ENCODE assay signal across 8 cellular contexts in genomic region chr16:84062734-84063640, GRCh38. TPM values are rescaled to one million over a fixed set of nuclear protein-coding genes. Genes with fewer than 3 reads are reported as not detected.
DNase-seq lines count a peak whose midpoint lies in the region; ATAC-seq, FAIRE-seq and TF ChIP-seq lines count a peak whose summit lies in the region.

No MANE protein-coding gene starts in this region.

- H3K4me1 Mint-ChIP-seq in activated CD4-positive, alpha-beta memory T cell treated with anti-CD3 and anti-CD28 coated beads, Interleukin-2, amount 10 ng/mL, durations not matched to agents 7 days and 5 days: peaks cover 3% of the 10 kb centered on the region

- H3K4me3 ChIP-seq in A673 (ENCODE audit: low read depth, low read length, poor library complexity, severe bottlenecking) (no peak overlapping the region), dorsolateral prefrontal cortex (no peak overlapping the region), lower lobe of right lung (no peak overlapping the region)

- H3K9me3 Mint-ChIP-seq in activated CD4-positive, alpha-beta memory T cell treated with anti-CD3 and anti-CD28 coated beads, Interleukin-2, amount 10 ng/mL, durations not matched to agents 7 days and 5 days: no peaks in the 10 kb centered on the region

- peak; percentile 75 for DNase-seq in A673 (ENCODE audit: low spot score)
- peak; percentile 62 for DNase-seq in GM12891 (ENCODE audit: insufficient read length, low spot score)
- peak; percentile 96 for DNase-seq in NCI-H524 (lab: John Stamatoyannopoulos, UW)
- peak; percentile 71 for DNase-seq in activated CD4-positive, alpha-beta memory T cell treated with anti-CD3 and anti-CD28 coated beads, Interleukin-2, amount 10 ng/mL, durations not matched to agents 7 days and 5 days
- peak; percentile 69 to 84 (median 82) for DNase-seq in dorsolateral prefrontal cortex
- peak; percentile 84 for DNase-seq in lower lobe of right lung
- peak; percentile 40 for DNase-seq in stimulated activated CD8-positive, alpha-beta memory T cell treated with anti-CD3 and anti-CD28 coated beads, Interleukin-12 subunit alpha, Interleukin-12 subunit beta, amount 100 ng/mL, for 1 hour (ENCODE audit: low read depth)

- no peak overlapping the region for H3K4me3 Mint-ChIP-seq in activated CD4-positive, alpha-beta memory T cell treated with anti-CD3 and anti-CD28 coated beads, Interleukin-2, amount 10 ng/mL, durations not matched to agents 7 days and 5 days

- peak; percentile 96 for TF ChIP-seq CTCF in A673 (conservative IDR thresholded peaks at IDR 0.05; ENCODE audit: low read depth, low read length)
- TF ChIP-seq CTCF in dorsolateral prefrontal cortex (IDR thresholded peaks at IDR 0.05 in 54 of 56, conservative IDR thresholded peaks at IDR 0.05 in 2 of 56; ENCODE audit: low read depth in 1 of 56, partially characterized antibody in 56 of 56): peak; percentile 78 to 98 (median 89)
- TF ChIP-seq CTCF in lower lobe of right lung (IDR thresholded peaks at IDR 0.05): peak; percentile 86

- H3K36me3 ChIP-seq in A673 (ENCODE audit: insufficient read depth, low read length, poor library complexity, severe bottlenecking) (peaks cover 57% of the 10 kb centered on the region), lower lobe of right lung (peaks cover 100% of the 10 kb centered on the region)

- intact Hi-C loops in A673 (cut with micrococcal nuclease; ENCODE audit: unreplicated experiment) (no loop called here), dorsolateral prefrontal cortex (cut with DNase I) (loop anchor here (1.0 to 5.0 kb wide), 3 partner anchors 94 to 236 kb away; partner anchors contain the start of gene NECAB2 (in 1 of the 2)), lower lobe of right lung (cut with DNase I) (no loop called here)

- BruUV-seq in A673 (replicated peaks; lab: Mats Ljungman, UMichigan): no TSS peak

- H3K27me3 ChIP-seq in A673 (replicated peaks; ENCODE audit: insufficient read depth, low read depth, low read length, poor library complexity): no peaks in the 10 kb centered on the region
- no peaks in the 10 kb centered on the region for H3K27me3 ChIP-seq in dorsolateral prefrontal cortex
- H3K27me3 ChIP-seq in lower lobe of right lung (ENCODE audit: low read depth): no peaks in the 10 kb centered on the region

- no peak for TF ChIP-seq POLR2A in GM12891 (IDR thresholded peaks at IDR 0.05; ENCODE audit: low read depth, low read length)

- H3K27ac Mint-ChIP-seq in activated CD4-positive, alpha-beta memory T cell treated with anti-CD3 and anti-CD28 coated beads, Interleukin-2, amount 10 ng/mL, durations not matched to agents 7 days and 5 days: no peak overlapping the region

- H3K27me3 Mint-ChIP-seq in activated CD4-positive, alpha-beta memory T cell treated with anti-CD3 and anti-CD28 coated beads, Interleukin-2, amount 10 ng/mL, durations not matched to agents 7 days and 5 days: no peaks in the 10 kb centered on the region

- CTCF ChIA-PET in A673 (lab: Charles Lee): interaction anchor here (0.7 kb wide), 1 partner anchor 107 kb away, joined by 3 read pairs; no protein-coding TSS in a partner anchor
- CTCF ChIA-PET in activated CD4-positive, alpha-beta memory T cell treated with anti-CD3 and anti-CD28 coated beads, Interleukin-2, amount 10 ng/mL, durations not matched to agents 7 days and 5 days (lab: Charles Lee): interaction anchor here (0.7 to 2.2 kb wide), 9 partner anchors 9 to 114 kb away, joined by 3 to 7 read pairs (median 3); partner anchors contain the start of gene MBTPS1

- FAIRE-seq in GM12891 (lab: Jason Lieb, UNC): no peak

- H3K36me3 Mint-ChIP-seq in activated CD4-positive, alpha-beta memory T cell treated with anti-CD3 and anti-CD28 coated beads, Interleukin-2, amount 10 ng/mL, durations not matched to agents 7 days and 5 days (ENCODE audit: low read depth): peaks cover 58% of the 10 kb centered on the region

- no peaks in the 10 kb centered on the region for H3K4me1 ChIP-seq in A673 (ENCODE audit: insufficient read depth, low read length, poor library complexity, severe bottlenecking)
- H3K4me1 ChIP-seq in lower lobe of right lung: no peaks in the 10 kb centered on the region

- H3K9me3 ChIP-seq in A673 (ENCODE audit: low read depth, low read length, poor library complexity, severe bottlenecking): no peaks in the 10 kb centered on the region
- no peaks in the 10 kb centered on the region for H3K9me3 ChIP-seq in lower lobe of right lung

- peak; percentile 95 for ATAC-seq in lower lobe of right lung
- ATAC-seq in HG03025 (IDR thresholded peaks at IDR 0.05; ENCODE audit: low FRiP score, unreplicated experiment): no peak

- POLR2A ChIA-PET in A673 (lab: Charles Lee; ENCODE audit: low non-redundant PET): no interaction called here
- POLR2A ChIA-PET in activated CD4-positive, alpha-beta memory T cell treated with anti-CD3 and anti-CD28 coated beads, Interleukin-2, amount 10 ng/mL, durations not matched to agents 7 days and 5 days (lab: Charles Lee): no interaction called here

- H3K27ac ChIP-seq in A673 (ENCODE audit: low read depth, low read length, poor library complexity, severe bottlenecking): no peak overlapping the region
- peak overlapping the region in 39 of 59 donors; percentile 2 to 68 (median 27) for H3K27ac ChIP-seq in dorsolateral prefrontal cortex
- no peak overlapping the region for H3K27ac ChIP-seq in lower lobe of right lung

TF ChIP-seq in GM12891, 5 proteins besides CTCF, POLR2A, EP300 and RAD21:
- TF ChIP-seq POU2F2 (IDR thresholded peaks at IDR 0.05; ENCODE audit: low read depth, low read length) (no peak), SPI1 (IDR thresholded peaks at IDR 0.05; ENCODE audit: low read depth, low read length) (no peak), TAF1 (IDR thresholded peaks at IDR 0.05; ENCODE audit: low read depth, low read length) (no peak), PAX5 (IDR thresholded peaks at IDR 0.05; ENCODE audit: insufficient read depth, low read length, severe bottlenecking) (no peak), POLR2AphosphoS5 (IDR thresholded peaks at IDR 0.05; ENCODE audit: low read depth, low read length) (no peak)
TF ChIP-seq in GM12891: peak in this region for 0.

RNA-seq across cellular contexts. Expression of gene SLC38A8, which starts 20.4 kb away (rescaled TPM):
- total RNA-seq in A673 (2021): not detected in 2 replicates
- not detected for polyA plus RNA-seq in GM12891 (2012; ENCODE audit: low read depth, missing spikeins)
- total RNA-seq in activated CD4-positive, alpha-beta memory T cell treated with anti-CD3 and anti-CD28 coated beads, Interleukin-2, amount 10 ng/mL, durations not matched to agents 7 days and 5 days: not detected
- total RNA-seq in dorsolateral prefrontal cortex: 10 to 100 TPM in 1 of 120 experiments, 1 to 10 TPM in 112, under 1 TPM in 3, not detected in 4; 0.41 to 11.8 (median 3.7) TPM
- not detected for total RNA-seq in lower lobe of right lung

RNA-seq across cellular contexts. Expression of gene MBTPS1, which starts 53.8 kb away (rescaled TPM):
- total RNA-seq in A673 (2021) (76.9 and 82.0 TPM in 2 replicates), dorsolateral prefrontal cortex (100 to 1,000 TPM in 44 of 120 experiments, 10 to 100 TPM in 76; 70.0 to 125 (median 95.6) TPM), lower lobe of right lung (94.7 TPM)
- 18.9 TPM for polyA plus RNA-seq in GM12891 (2012; ENCODE audit: low read depth, missing spikeins)
- 10 to 100 TPM; 46.4 to 50.4 TPM for total RNA-seq in activated CD4-positive, alpha-beta memory T cell treated with anti-CD3 and anti-CD28 coated beads, Interleukin-2, amount 10 ng/mL, durations not matched to agents 7 days and 5 days

Comparison
In these comparisons a context has a peak if more than half of its experiments do, and no peak if none do; other contexts are left out.
1. DNase-seq: peak in every context shown above with its lines; median percentile 96 in NCI-H524; 84 in lower lobe of right lung; 82 in dorsolateral prefrontal cortex; 75 in A673; 71 in activated CD4-positive, alpha-beta memory T cell treated with anti-CD3 and anti-CD28 coated beads, Interleukin-2, amount 10 ng/mL, durations not matched to agents 7 days and 5 days; 62 in GM12891; 40 in stimulated activated CD8-positive, alpha-beta memory T cell treated with anti-CD3 and anti-CD28 coated beads, Interleukin-12 subunit alpha, Interleukin-12 subunit beta, amount 100 ng/mL, for 1 hour.
2. H3K27ac ChIP-seq: peak in dorsolateral prefrontal cortex (39 of 59); none in A673 (single experiment) and lower lobe of right lung (single experiment).
3. intact Hi-C loops: an anchor here in dorsolateral prefrontal cortex (1.0 to 5.0 kb wide); none called in A673 and lower lobe of right lung.
4. Peak in every context shown above with its lines, with median percentiles within 50 percentile points of each other: CTCF ChIP-seq.